In genomic region chr6:107421696-107422256, GRCh38 we compare ENCODE assay signal across 19 cellular contexts.
"Had no signal": no experiment of that assay in that cellular context is flagged by ENCODE, and none has a peak within 500 bp of the region (broad histone marks: within the 10 kb centered on the region; RNA-seq: fewer than 3 reads in every experiment).

No MANE protein-coding gene starts in this region.

- DNase-seq: activated CD4-positive, alpha-beta T cell treated with anti-CD3 and anti-CD28 coated beads for 1 hour; activated CD4-positive, alpha-beta T cell treated with anti-CD3 and anti-CD28 coated beads, Interleukin-2, amount 50 U/mL, for 1 hour; activated CD8-positive, alpha-beta T cell treated with anti-CD3 and anti-CD28 coated beads, Interleukin-2, amount 10 ng/mL, durations not matched to agents 7 days and 5 days; activated gamma-delta T cell; activated naive CD4-positive, alpha-beta T cell treated with anti-CD3 and anti-CD28 coated beads, Interleukin-2, amount 50 U/mL, for 16 hours; activated naive CD8-positive, alpha-beta T cell treated with anti-CD3 and anti-CD28 coated beads, Interleukin-2, amount 50 U/mL, for 24 hours; aorta; effector CD4-positive, alpha-beta T cell; erythroblast; foreskin keratinocyte; kidney glomerular epithelial cell; left ventricle myocardium inferior; natural killer cell; retina; stimulated activated CD4-positive, alpha-beta T cell treated with anti-CD3 and anti-CD28 coated beads, Interleukin-4, amount 100 ng/mL, for 4 hours; substantia nigra; thyroid gland; upper lobe of right lung had no signal

- H3K4me3 ChIP-seq: left ventricle myocardium inferior, thyroid gland, upper lobe of right lung had no signal

- H3K36me3 ChIP-seq: thyroid gland, upper lobe of right lung had no signal

- H3K9me3 ChIP-seq: thyroid gland had no signal

- H3K27ac ChIP-seq: foreskin keratinocyte, left ventricle myocardium inferior, thyroid gland, upper lobe of right lung, VCaP had no signal

- ATAC-seq: activated CD8-positive, alpha-beta T cell treated with anti-CD3 and anti-CD28 coated beads, Interleukin-2, amount 10 ng/mL, durations not matched to agents 7 days and 5 days; activated naive CD8-positive, alpha-beta T cell treated with anti-CD3 and anti-CD28 coated beads, Interleukin-2, amount 50 U/mL, for 24 hours; foreskin keratinocyte; natural killer cell; upper lobe of right lung had no signal

- H3K27me3 ChIP-seq: foreskin keratinocyte, thyroid gland, upper lobe of right lung had no signal

- H3K4me1 ChIP-seq: foreskin keratinocyte had no signal
